In genomic region chr13:39892731-39893293, GRCh38 we compare ENCODE assay signal across 13 cellular contexts.
A peak's percentile ranks its signal among the peaks of the same experiment; 100 is the strongest.
DNase-seq lines count a peak whose midpoint lies in the region; ATAC-seq and TF ChIP-seq lines count a peak whose summit lies in the region.
"Had no signal": no experiment of that assay in that cellular context is flagged by ENCODE, and none has a peak within 500 bp of the region (broad histone marks: within the 10 kb centered on the region; RNA-seq: fewer than 3 reads in every experiment).

No MANE protein-coding gene starts in this region.

- H3K4me1 ChIP-seq in GM23248 (ENCODE audit: insufficient read depth): no peaks in the 10 kb centered on the region

- H3F3A ChIP-seq in GM23248 (ENCODE audit: insufficient read depth): no peaks in the 10 kb centered on the region

- H3K4me3 Mint-ChIP-seq in activated CD8-positive, alpha-beta T cell treated with anti-CD3 and anti-CD28 coated beads, Interleukin-2, amount 10 ng/mL, durations not matched to agents 7 days and 5 days: peak overlapping the region; percentile 3
- H3K4me3 Mint-ChIP-seq: GM23338 had no signal

- DNase-seq in GM23248 (peak; percentile 5), fibroblast of mammary gland (ENCODE audit: low read depth) (peak; percentile 65), middle frontal gyrus (ENCODE audit: extremely low spot score, low spot score) (no peak), HT-29 (ENCODE audit: low spot score) (no peak)
- DNase-seq in activated CD8-positive, alpha-beta T cell treated with anti-CD3 and anti-CD28 coated beads, Interleukin-2, amount 10 ng/mL, durations not matched to agents 7 days and 5 days: peak; percentile 33
- peak; percentile 22 to 38 for DNase-seq in stimulated activated CD4-positive, alpha-beta T cell treated with anti-CD3 and anti-CD28 coated beads, Interleukin-2, amount 100 ng/mL, for 24 hours
- DNase-seq: effector CD8-positive, alpha-beta T cell; islet precursor cell; NCI-H524; SW 1271 had no signal

- no peaks in the 10 kb centered on the region for H3K27me3 Mint-ChIP-seq in activated CD8-positive, alpha-beta T cell treated with anti-CD3 and anti-CD28 coated beads, Interleukin-2, amount 10 ng/mL, durations not matched to agents 7 days and 5 days (ENCODE audit: low read depth)

- no peaks in the 10 kb centered on the region for H3K9me2 ChIP-seq in GM23248 (ENCODE audit: insufficient read depth)

- no peaks in the 10 kb centered on the region for H4K20me1 ChIP-seq in GM23248 (ENCODE audit: insufficient read depth)

- H3K36me3 Mint-ChIP-seq in activated CD8-positive, alpha-beta T cell treated with anti-CD3 and anti-CD28 coated beads, Interleukin-2, amount 10 ng/mL, durations not matched to agents 7 days and 5 days (ENCODE audit: low read depth): no peaks in the 10 kb centered on the region

- H3K27ac ChIP-seq in GM23248: no peak overlapping the region

- H3K9me3 ChIP-seq in GM23248 (ENCODE audit: low read depth): no peaks in the 10 kb centered on the region

- TF ChIP-seq CTCF in fibroblast of mammary gland (conservative IDR thresholded peaks at IDR 0.05; ENCODE audit: control insufficient read depth, insufficient read depth, low read depth, low read length): no peak

- no peaks in the 10 kb centered on the region for H3K79me2 ChIP-seq in GM23248 (ENCODE audit: insufficient read depth)

- H3K4me3 ChIP-seq in GM23248: no peak overlapping the region
- H3K4me3 ChIP-seq in fibroblast of mammary gland (ENCODE audit: control insufficient read depth, low read depth, low read length): no peak overlapping the region
- H3K4me3 ChIP-seq: GM23338 had no signal

- WGBS in GM23248 (ENCODE audit: low coverage in 1 of 2, low lambda C conversion rate in 2 of 2, missing lambda C conversion rate in 2 of 2), 2 experiments: 42 to 44% methylated on average over 5 of the region's 5 CpGs

- H3K36me3 ChIP-seq in GM23248 (ENCODE audit: low read depth): no peaks in the 10 kb centered on the region

- H3K9ac ChIP-seq in GM23248: no peak overlapping the region

- H3K4me1 Mint-ChIP-seq in activated CD8-positive, alpha-beta T cell treated with anti-CD3 and anti-CD28 coated beads, Interleukin-2, amount 10 ng/mL, durations not matched to agents 7 days and 5 days (ENCODE audit: low read depth): peaks cover 27% of the 10 kb centered on the region
- H3K4me1 Mint-ChIP-seq: GM23338 had no signal

- H3K9me3 Mint-ChIP-seq in activated CD8-positive, alpha-beta T cell treated with anti-CD3 and anti-CD28 coated beads, Interleukin-2, amount 10 ng/mL, durations not matched to agents 7 days and 5 days (ENCODE audit: insufficient read depth): peaks cover 10% of the 10 kb centered on the region
- H3K9me3 Mint-ChIP-seq: GM23338 had no signal

- no peak overlapping the region for H2AFZ ChIP-seq in GM23248
- H2AFZ ChIP-seq: GM23338 had no signal

- CTCF ChIA-PET in activated CD8-positive, alpha-beta T cell treated with anti-CD3 and anti-CD28 coated beads, Interleukin-2, amount 10 ng/mL, durations not matched to agents 7 days and 5 days (lab: Charles Lee): interaction anchor here (1.4 kb wide), 1 partner anchor 8 kb away, joined by 3 read pairs; no protein-coding TSS in a partner anchor

- no peaks in the 10 kb centered on the region for H3K27me3 ChIP-seq in GM23248 (replicated peaks; ENCODE audit: insufficient read depth)

- H3K4me2 ChIP-seq in GM23248 (ENCODE audit: unreplicated experiment): no peak overlapping the region
- H3K4me2 ChIP-seq: GM23338 had no signal

- peak overlapping the region; percentile 62 for H3K27ac Mint-ChIP-seq in activated CD8-positive, alpha-beta T cell treated with anti-CD3 and anti-CD28 coated beads, Interleukin-2, amount 10 ng/mL, durations not matched to agents 7 days and 5 days
- H3K27ac Mint-ChIP-seq: GM23338 had no signal

- ATAC-seq in activated CD8-positive, alpha-beta T cell treated with anti-CD3 and anti-CD28 coated beads, Interleukin-2, amount 10 ng/mL, durations not matched to agents 7 days and 5 days: peak; percentile 55
- ATAC-seq in GM21825 (IDR thresholded peaks at IDR 0.05; ENCODE audit: unreplicated experiment): no peak
- ATAC-seq in HG03342 (IDR thresholded peaks at IDR 0.05; ENCODE audit: unreplicated experiment): no peak
- ATAC-seq: GM23338 had no signal

- in situ Hi-C loops in GM23248 (cut with MboI): no loop called here

- POLR2A ChIA-PET in activated CD8-positive, alpha-beta T cell treated with anti-CD3 and anti-CD28 coated beads, Interleukin-2, amount 10 ng/mL, durations not matched to agents 7 days and 5 days (lab: Charles Lee): interaction anchor here (0.6 kb wide), 1 partner anchor 30 kb away, joined by 3 read pairs; no protein-coding TSS in a partner anchor

Comparison
In these comparisons a context has a peak if more than half of its experiments do, and no peak if none do; other contexts are left out.
1. DNase-seq: peak in GM23248 (single experiment), activated CD8-positive, alpha-beta T cell treated with anti-CD3 and anti-CD28 coated beads, Interleukin-2, amount 10 ng/mL, durations not matched to agents 7 days and 5 days (single experiment), fibroblast of mammary gland (single experiment) and stimulated activated CD4-positive, alpha-beta T cell treated with anti-CD3 and anti-CD28 coated beads, Interleukin-2, amount 100 ng/mL, for 24 hours (2 of 2); none in middle frontal gyrus (single experiment) and HT-29 (single experiment).